1 cellular context compared by ENCODE assay signal in the genomic region with DNA sequence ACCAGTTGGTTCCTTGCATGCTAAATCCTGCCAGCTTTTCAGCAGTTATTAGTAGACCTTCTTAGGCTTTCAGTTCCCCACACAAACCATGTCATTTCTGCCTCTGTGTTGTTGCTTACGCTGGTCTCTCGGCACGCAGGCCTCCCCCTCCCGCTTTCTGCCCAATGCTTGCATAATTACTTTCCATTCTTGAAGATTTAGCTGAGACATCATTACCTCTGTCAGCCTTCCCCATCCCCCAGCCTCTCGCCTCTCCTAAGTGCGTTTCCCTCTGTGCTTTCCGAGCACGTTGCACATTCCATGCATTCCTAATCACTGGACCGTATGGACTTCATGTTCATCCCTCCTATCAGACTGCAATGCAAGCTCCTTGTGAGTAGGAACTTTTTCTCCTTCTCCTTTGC.
A peak's percentile ranks its signal among the peaks of the same experiment; 100 is the strongest.
TF ChIP-seq lines count a peak whose summit lies in the region.

No MANE protein-coding gene starts in this region.

TF ChIP-seq in Ishikawa, 13 proteins besides CTCF, POLR2A, EP300 and RAD21 (continued from another document):
- TF ChIP-seq TAF1 (IDR thresholded peaks at IDR 0.05; ENCODE audit: low read depth) = no peak
- TF ChIP-seq, protein P1, sequence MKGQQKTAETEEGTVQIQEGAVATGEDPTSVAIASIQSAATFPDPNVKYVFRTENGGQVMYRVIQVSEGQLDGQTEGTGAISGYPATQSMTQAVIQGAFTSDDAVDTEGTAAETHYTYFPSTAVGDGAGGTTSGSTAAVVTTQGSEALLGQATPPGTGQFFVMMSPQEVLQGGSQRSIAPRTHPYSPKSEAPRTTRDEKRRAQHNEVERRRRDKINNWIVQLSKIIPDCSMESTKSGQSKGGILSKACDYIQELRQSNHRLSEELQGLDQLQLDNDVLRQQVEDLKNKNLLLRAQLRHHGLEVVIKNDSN (IDR thresholded peaks at IDR 0.05) = no peak
- peak; percentile 53; the same call in 1 of the 2 replicates for TF ChIP-seq FOXM1 (IDR thresholded peaks at IDR 0.05; ENCODE audit: borderline replicate concordance, low read depth)
- TF ChIP-seq CREB1 (IDR thresholded peaks at IDR 0.05; ENCODE audit: low read depth) = no peak
- TF ChIP-seq, protein P2, sequence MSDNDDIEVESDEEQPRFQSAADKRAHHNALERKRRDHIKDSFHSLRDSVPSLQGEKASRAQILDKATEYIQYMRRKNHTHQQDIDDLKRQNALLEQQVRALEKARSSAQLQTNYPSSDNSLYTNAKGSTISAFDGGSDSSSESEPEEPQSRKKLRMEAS (IDR thresholded peaks at IDR 0.05) = peak; percentile 67
- peak; percentile 79; the same call in 1 of the 2 replicates for TF ChIP-seq CEBPB (IDR thresholded peaks at IDR 0.05)
- no peak for TF ChIP-seq YY1 (IDR thresholded peaks at IDR 0.05; ENCODE audit: low read depth)
